25 cellular contexts compared by ENCODE assay signal in the genomic region with DNA sequence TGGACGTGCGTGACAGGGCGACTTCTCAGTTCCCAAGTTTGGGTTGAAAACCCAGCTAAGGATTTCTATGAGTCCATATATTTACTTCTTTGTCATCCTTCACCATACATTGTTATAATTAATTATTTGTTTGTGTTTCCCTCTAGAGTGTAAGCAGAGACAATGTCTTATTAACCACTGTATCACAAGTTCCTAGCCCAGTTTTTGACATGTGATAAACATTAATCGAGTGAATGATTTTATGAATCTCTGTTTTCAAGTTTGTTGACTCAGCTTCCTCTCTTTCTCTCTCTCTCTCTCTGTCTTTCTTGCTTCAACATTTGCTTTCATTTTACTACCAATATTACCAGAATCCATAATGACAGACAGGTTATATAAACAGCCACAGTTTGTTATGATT.
DNase-seq lines count a peak whose midpoint lies in the region; ATAC-seq and TF ChIP-seq lines count a peak whose summit lies in the region.
"Had no signal": no experiment of that assay in that cellular context is flagged by ENCODE, and none has a peak within 500 bp of the region (broad histone marks: within the 10 kb centered on the region; RNA-seq: fewer than 3 reads in every experiment).

No MANE protein-coding gene starts in this region.

- no peak overlapping the region for H3K18ac ChIP-seq in trophoblast cell (ENCODE audit: low read length)

- no peak overlapping the region for H3K9ac ChIP-seq in trophoblast cell (ENCODE audit: low read length)
- H3K9ac ChIP-seq: parathyroid adenoma had no signal

- no peak for TF ChIP-seq POLR2A in esophagus squamous epithelium (IDR thresholded peaks at IDR 0.05)

- peak overlapping the region; percentile 60 for H2BK120ac ChIP-seq in trophoblast cell (ENCODE audit: insufficient read depth, low read length, poor library complexity)

- ATAC-seq in HG02884 (IDR thresholded peaks at IDR 0.05; ENCODE audit: unreplicated experiment), result no peak
- ATAC-seq: activated naive CD8-positive, alpha-beta T cell treated with anti-CD3 and anti-CD28 coated beads, Interleukin-2, amount 50 U/mL, for 24 hours; activated T-cell treated with anti-CD3 and anti-CD28 coated beads, Interleukin-2, amount 50 U/mL, for 72 hours; gastroesophageal sphincter; SK-N-SH treated with all-trans-retinoic acid at 6 μM for 48 hours; stimulated activated naive CD8-positive, alpha-beta T cell treated with anti-CD3 and anti-CD28 coated beads, Interleukin-15, amount 100 ng/mL, for 72 hours; T-helper 17 cell had no signal

- H3K36me3 ChIP-seq in esophagus squamous epithelium, result no peaks in the 10 kb centered on the region
- H3K36me3 ChIP-seq in trophoblast cell (ENCODE audit: control insufficient read depth in 1 of 2, insufficient read depth in 2 of 2, low read length in 2 of 2), result no peaks in the 10 kb centered on the region
- H3K36me3 ChIP-seq in brain microvascular endothelial cell (replicated peaks), result no peaks in the 10 kb centered on the region
- H3K36me3 ChIP-seq: gastroesophageal sphincter had no signal

- no peak overlapping the region for H2BK12ac ChIP-seq in trophoblast cell (ENCODE audit: low read length)

- POLR2A ChIA-PET in RWPE1 (lab: Yijun Ruan, JAX; ENCODE audit: low non-redundant PET), result no interaction called here

- CTCF ChIA-PET in RWPE1 (lab: Yijun Ruan, JAX), result no interaction called here

- H3K4me3 ChIP-seq in esophagus squamous epithelium (no peak overlapping the region), trophoblast cell (ENCODE audit: low read depth, low read length) (no peak overlapping the region), brain microvascular endothelial cell (ENCODE audit: low read depth, low read length) (no peak overlapping the region)
- H3K4me3 ChIP-seq: gastroesophageal sphincter had no signal

- no peaks in the 10 kb centered on the region for H3K9me3 ChIP-seq in esophagus squamous epithelium
- H3K9me3 ChIP-seq in trophoblast cell (ENCODE audit: insufficient read depth, low read depth, low read length), result no peaks in the 10 kb centered on the region
- H3K9me3 ChIP-seq: gastroesophageal sphincter had no signal

- no peak overlapping the region for H3K4me2 ChIP-seq in trophoblast cell (ENCODE audit: low read length)

- no peak overlapping the region for H3K23ac ChIP-seq in trophoblast cell (ENCODE audit: low read length)

- DNase-seq in Caki2 (ENCODE audit: low read depth) (peak; percentile 46), RWPE1 (ENCODE audit: low spot score) (no peak), esophagus squamous epithelium (lab: John Stamatoyannopoulos, UW) (no peak), trophoblast cell (no peak), brain microvascular endothelial cell (no peak), KG1 (lab: John Stamatoyannopoulos, UW) (no peak), T1000 (lab: John Stamatoyannopoulos, UW) (no peak)
- DNase-seq: 8988T; activated CD4-positive, alpha-beta memory T cell treated with anti-CD3 and anti-CD28 coated beads for 36 hours; activated CD4-positive, alpha-beta T cell treated with anti-CD3 and anti-CD28 coated beads for 1 hour; activated naive CD8-positive, alpha-beta T cell treated with anti-CD3 and anti-CD28 coated beads, Interleukin-2, amount 50 U/mL, for 24 hours; activated T-cell treated with anti-CD3 and anti-CD28 coated beads, Interleukin-2, amount 50 U/mL, for 72 hours; C1 segment of cervical spinal cord; COR-L47; DMS79; HCEC 1CT; NCI-H1048; NCI-H2107; NCI-H446; stimulated activated naive CD8-positive, alpha-beta T cell treated with anti-CD3 and anti-CD28 coated beads, Interleukin-15, amount 100 ng/mL, for 72 hours; T-helper 17 cell had no signal

- intact Hi-C loops in esophagus squamous epithelium (cut with DNase I), result no loop called here

- H3K27ac ChIP-seq in RWPE1 (peak overlapping the region; percentile 91), esophagus squamous epithelium (peak overlapping the region; percentile 76 to 86 (median 82)), trophoblast cell (ENCODE audit: low read depth, low read length) (peak overlapping the region; percentile 64), brain microvascular endothelial cell (no peak overlapping the region)
- H3K27ac ChIP-seq: gastroesophageal sphincter, parathyroid adenoma had no signal

- H3K27me3 ChIP-seq in esophagus squamous epithelium (no peaks in the 10 kb centered on the region), trophoblast cell (ENCODE audit: insufficient read depth, low read length) (no peaks in the 10 kb centered on the region), brain microvascular endothelial cell (replicated peaks) (no peaks in the 10 kb centered on the region)
- H3K27me3 ChIP-seq: gastroesophageal sphincter had no signal

- WGBS in esophagus squamous epithelium, 2 donors, result 53 to 65% methylated on average over 4 of the region's 4 CpGs
- no CpG with 5 or more reads among the region's 4 CpGs for WGBS in trophoblast cell (ENCODE audit: extremely low coverage, insufficient coverage, insufficient read length)

- H2AFZ ChIP-seq in trophoblast cell (ENCODE audit: insufficient read depth, low read length, poor library complexity), result no peak overlapping the region
- H2AFZ ChIP-seq: parathyroid adenoma had no signal

- H4K12ac ChIP-seq in trophoblast cell (ENCODE audit: low read depth, low read length), result peak overlapping the region; percentile 43

- H2BK5ac ChIP-seq in trophoblast cell (ENCODE audit: low read depth, low read length, poor library complexity), result peak overlapping the region; percentile 76

- no peaks in the 10 kb centered on the region for H3K79me2 ChIP-seq in trophoblast cell (ENCODE audit: control insufficient read depth, insufficient read depth, low read length, poor library complexity)
- H3K79me2 ChIP-seq: parathyroid adenoma had no signal

- H3K4ac ChIP-seq in trophoblast cell (ENCODE audit: low read depth, low read length), result no peak overlapping the region

- peak overlapping the region; percentile 37 for H3K14ac ChIP-seq in trophoblast cell (ENCODE audit: low read length)

- H2AK5ac ChIP-seq in trophoblast cell (ENCODE audit: low read length), result no peak overlapping the region

- in situ Hi-C loops in Caki2 (cut with HindIII; ENCODE audit: low pct_unique_long_range_greater_than_20kb, low sequenced_read_pairs), result no loop called here
- in situ Hi-C loops in brain microvascular endothelial cell (cut with HindIII; ENCODE audit: low pct_ligation_motif_present, low sequenced_read_pairs), result no loop called here

- H4K8ac ChIP-seq in trophoblast cell (ENCODE audit: low read depth, low read length), result no peak overlapping the region

- H3K79me1 ChIP-seq in trophoblast cell (ENCODE audit: low read length), result peaks cover 5% of the 10 kb centered on the region

- H4K91ac ChIP-seq in trophoblast cell (ENCODE audit: low read depth, low read length), result peak overlapping the region; percentile 73

- TF ChIP-seq CTCF in RWPE1 (conservative IDR thresholded peaks at IDR 0.05; ENCODE audit: low read depth), result no peak
- TF ChIP-seq CTCF in esophagus squamous epithelium (IDR thresholded peaks at IDR 0.05), result no peak
- no peak for TF ChIP-seq CTCF in brain microvascular endothelial cell (IDR thresholded peaks at IDR 0.05; ENCODE audit: low read depth, low read length, missing control alignments)

- H3K4me1 ChIP-seq in esophagus squamous epithelium, result peaks cover 0 to 45% (median 3%) of the 10 kb centered on the region in 3 donors
- peaks cover 6 to 10% of the 10 kb centered on the region in 2 experiments for H3K4me1 ChIP-seq in trophoblast cell (ENCODE audit: control insufficient read depth in 1 of 2, insufficient read depth in 2 of 2, low read length in 2 of 2)
- H3K4me1 ChIP-seq: gastroesophageal sphincter, parathyroid adenoma had no signal
